In the genomic region with DNA sequence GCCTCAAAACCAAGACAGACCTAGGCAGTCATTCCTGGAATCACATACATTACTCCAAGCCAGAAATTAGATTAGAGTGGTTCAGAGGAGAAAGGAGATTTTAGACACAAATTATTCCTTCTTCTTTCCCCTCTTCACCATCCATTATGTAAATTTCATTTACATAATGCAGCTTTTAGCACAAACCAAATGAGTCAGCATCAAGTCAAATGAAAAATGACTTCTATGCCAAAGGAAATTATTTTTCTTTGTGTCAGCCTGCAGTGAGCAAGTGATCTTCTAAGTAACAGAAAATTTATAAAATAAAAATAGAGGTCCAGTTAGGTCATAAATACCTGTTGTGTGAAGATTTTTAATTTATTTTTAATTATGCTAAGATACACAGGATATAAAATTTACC, we compare ENCODE assay signal across 25 cellular contexts. TPM values are rescaled to one million over a fixed set of nuclear protein-coding genes. Genes with fewer than 3 reads are reported as not detected.
DNase-seq lines count a peak whose midpoint lies in the region; ATAC-seq and TF ChIP-seq lines count a peak whose summit lies in the region.
"Had no signal": no experiment of that assay in that cellular context is flagged by ENCODE, and none has a peak within 500 bp of the region (broad histone marks: within the 10 kb centered on the region; RNA-seq: fewer than 3 reads in every experiment).

No MANE protein-coding gene starts in this region.

- no peak overlapping the region for H3K4me3 ChIP-seq in PC-3 (ENCODE audit: low read length)
- no peak overlapping the region for H3K4me3 ChIP-seq in epithelial cell of esophagus (ENCODE audit: low read length)
- no peak overlapping the region for H3K4me3 ChIP-seq in right atrium auricular region

- CTCF ChIA-PET in PC-3 (lab: Charles Lee): no interaction called here

- no peak overlapping the region for H3K4me2 ChIP-seq in PC-3 (ENCODE audit: low read length)
- H3K4me2 ChIP-seq: KMS-11 had no signal

- POLR2A ChIA-PET in PC-3 (lab: Charles Lee; ENCODE audit: unreplicated experiment): no interaction called here

- no peaks in the 10 kb centered on the region for H3K27me3 ChIP-seq in PC-3 (ENCODE audit: low read length)
- no peaks in the 10 kb centered on the region for H3K27me3 ChIP-seq in right atrium auricular region

- H3K36me3 ChIP-seq in PC-3 (ENCODE audit: low read depth, low read length) (no peaks in the 10 kb centered on the region), right atrium auricular region (no peaks in the 10 kb centered on the region)

- no peak overlapping the region for H3K9ac ChIP-seq in PC-3 (ENCODE audit: low read length)
- H3K9ac ChIP-seq: KMS-11 had no signal

- no peaks in the 10 kb centered on the region for H4K20me1 ChIP-seq in PC-3 (ENCODE audit: low read length)

- H3K27ac ChIP-seq in PC-3 (ENCODE audit: low read length): peak overlapping the region; percentile 2; the same call in 1 of the 2 replicates
- no peak overlapping the region for H3K27ac ChIP-seq in right atrium auricular region
- H3K27ac ChIP-seq: C4-2B, KMS-11 had no signal

- no peaks in the 10 kb centered on the region for H3K9me3 ChIP-seq in PC-3 (ENCODE audit: low read length)
- H3K9me3 ChIP-seq in right atrium auricular region: no peaks in the 10 kb centered on the region

- ATAC-seq in PC-3 (no peak), HG02798 (IDR thresholded peaks at IDR 0.05; ENCODE audit: poor library complexity, unreplicated experiment) (no peak)

- no peaks in the 10 kb centered on the region for H3K79me2 ChIP-seq in PC-3 (ENCODE audit: low read length)

- DNase-seq in HCEC 1CT (peak; percentile 28), PC-3 (peak; percentile 21), epithelial cell of esophagus (ENCODE audit: low read depth) (peak; percentile 6), superior temporal gyrus (ENCODE audit: extremely low spot score) (peak; percentile 47), CD1c-positive myeloid dendritic cell (ENCODE audit: extremely low spot score) (no peak), right atrium auricular region (ENCODE audit: low spot score) (no peak)
- DNase-seq: CD8-positive, alpha-beta memory T cell; DMS 273 treated with DMSO at 0.1 percent for 48 hours; DMS79; H7; NCI-H1092; NCI-H1417 treated with DMSO at 0.1 percent for 48 hours; NCI-H187 treated with DMSO at 0.1 percent for 48 hours; NCI-H446; NCI-H526; NCI-H82; NK-92 treated with Interleukin-12 subunit alpha and Interleukin-12 subunit beta, amount 100 ng/mL, for 24 hours; RPMI8226; SHP77 had no signal

- no TSS peak for BruUV-seq in PC-3 (replicated peaks; lab: Mats Ljungman, UMichigan)

- H3K4me1 ChIP-seq in PC-3 (ENCODE audit: insufficient read depth, low read length) (peaks cover 40% of the 10 kb centered on the region), right atrium auricular region (peaks cover 0 to 8% of the 10 kb centered on the region in 2 donors)

- intact Hi-C loops in PC-3 (cut with micrococcal nuclease): no loop called here

- no peaks in the 10 kb centered on the region for H3K9me2 ChIP-seq in PC-3 (replicated peaks; ENCODE audit: low read length)

- H3F3A ChIP-seq in PC-3 (ENCODE audit: low read length, unreplicated experiment): no peaks in the 10 kb centered on the region

- no peak overlapping the region for H2AFZ ChIP-seq in PC-3 (ENCODE audit: low read length)

- TF ChIP-seq CTCF in PC-3 (conservative IDR thresholded peaks at IDR 0.05; ENCODE audit: low read depth, low read length): no peak
- no peak for TF ChIP-seq CTCF in epithelial cell of esophagus (IDR thresholded peaks at IDR 0.05; ENCODE audit: insufficient read depth, low read depth, low read length, missing control alignments)
- TF ChIP-seq CTCF in right atrium auricular region (IDR thresholded peaks at IDR 0.05): no peak

RNA-seq across cellular contexts. Expression of a gene that starts 16.7 kb away (rescaled TPM):
- 45.1 and 45.3 TPM in 2 replicates for total RNA-seq in PC-3 (2014; rRNA removed)
- total RNA-seq in right atrium auricular region: 1 to 10 TPM; 4.5 to 4.8 TPM

RNA-seq across cellular contexts. Expression of a gene that starts 29.0 kb away (rescaled TPM):
- 5.0 and 5.1 TPM in 2 replicates for total RNA-seq in PC-3 (2014; rRNA removed)
- total RNA-seq in right atrium auricular region: 1 to 10 TPM; 1.6 to 2.4 TPM

RNA-seq across cellular contexts. Expression of a gene that starts 43.1 kb away (rescaled TPM):
- total RNA-seq in PC-3 (2014; rRNA removed) (0.84 TPM in 1 of 2 replicates, not detected in the other), right atrium auricular region (not detected)
- total RNA-seq: B cell; CD8-positive, alpha-beta memory T cell; H7; SK-MEL-5; T-helper 1 cell treated with Interleukin-12 subunit alpha and Interleukin-12 subunit beta and Interleukin-4 antibody, amounts not matched to agents 30 ng/mL and 1 ng/mL, for 36 hours had no signal

Comparison
In these comparisons a context has a peak if more than half of its experiments do, and no peak if none do; other contexts are left out.
1. DNase-seq: peak in HCEC 1CT (single experiment), PC-3 (single experiment), epithelial cell of esophagus (single experiment) and superior temporal gyrus (single experiment); none in CD1c-positive myeloid dendritic cell (single experiment) and right atrium auricular region (single experiment).